21 cellular contexts compared by ENCODE assay signal in the genomic region with DNA sequence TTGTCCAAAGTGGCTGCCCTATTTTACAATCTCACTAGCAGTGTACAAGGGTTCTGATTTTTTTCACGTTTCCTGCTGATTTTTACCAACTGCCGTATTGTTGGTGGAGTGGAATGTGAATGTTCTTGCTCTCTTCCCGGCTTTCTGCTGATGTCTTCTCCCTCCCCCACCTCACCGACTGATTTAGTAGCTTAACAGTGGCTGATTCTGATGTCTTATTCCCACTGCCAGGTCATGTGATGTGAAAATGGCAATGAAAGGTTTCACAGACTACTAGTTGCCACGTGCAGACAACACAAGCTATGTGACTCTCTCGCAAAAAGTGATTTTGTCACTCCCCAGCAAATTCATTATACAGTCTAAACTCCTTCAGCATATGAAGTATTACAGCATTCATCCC.
"Had no signal": no experiment of that assay in that cellular context is flagged by ENCODE, and none has a peak within 500 bp of the region (broad histone marks: within the 10 kb centered on the region; RNA-seq: fewer than 3 reads in every experiment).

No MANE protein-coding gene starts in this region.

- H3K4me3 Mint-ChIP-seq: activated CD4-positive, alpha-beta memory T cell treated with anti-CD3 and anti-CD28 coated beads, Interleukin-2, amount 10 ng/mL, durations not matched to agents 7 days and 5 days; activated CD4-positive, alpha-beta T cell treated with anti-CD3 and anti-CD28 coated beads, Interleukin-2, amount 10 ng/mL, durations not matched to agents 24 days and 14 days; activated naive CD4-positive, alpha-beta T cell treated with anti-CD3 and anti-CD28 coated beads, Interleukin-2, amount 50 U/mL, for 24 hours; endodermal cell; mesothelial cell of epicardium; natural killer cell; stimulated activated naive CD8-positive, alpha-beta T cell treated with anti-CD3 and anti-CD28 coated beads, Interleukin-15, Interleukin-2, amounts not matched to agents 100 ng/mL and 50 ng/mL, for 24 hours; T-helper 17 cell had no signal

- H3K4me1 Mint-ChIP-seq: endodermal cell, mesothelial cell of epicardium had no signal

- DNase-seq: activated CD4-positive, alpha-beta memory T cell treated with anti-CD3 and anti-CD28 coated beads, Interleukin-2, amount 10 ng/mL, durations not matched to agents 7 days and 5 days; activated CD4-positive, alpha-beta T cell treated with anti-CD3 and anti-CD28 coated beads, Interleukin-2, amount 10 ng/mL, durations not matched to agents 24 days and 14 days; activated gamma-delta T cell treated with Interleukin-2 at 50 U/mL for 16 hours; adrenal gland; cerebellar nuclear complex; cortex of kidney; endodermal cell; foreskin fibroblast; kidney glomerular epithelial cell; left lung; natural killer cell; ovary; psoas muscle; right cardiac atrium; stimulated activated CD4-positive, alpha-beta T cell treated with anti-CD3 and anti-CD28 coated beads, Interleukin-1b, Interleukin-23, amount 100 ng/mL, for 48 hours; SW 1271; T-helper 17 cell had no signal

- H3K27me3 Mint-ChIP-seq: activated CD4-positive, alpha-beta memory T cell treated with anti-CD3 and anti-CD28 coated beads, Interleukin-2, amount 10 ng/mL, durations not matched to agents 7 days and 5 days; activated CD4-positive, alpha-beta T cell treated with anti-CD3 and anti-CD28 coated beads, Interleukin-2, amount 10 ng/mL, durations not matched to agents 24 days and 14 days; activated naive CD4-positive, alpha-beta T cell treated with anti-CD3 and anti-CD28 coated beads, Interleukin-2, amount 50 U/mL, for 24 hours; stimulated activated naive CD8-positive, alpha-beta T cell treated with anti-CD3 and anti-CD28 coated beads, Interleukin-15, Interleukin-2, amounts not matched to agents 100 ng/mL and 50 ng/mL, for 24 hours; T-helper 17 cell had no signal

- ATAC-seq: activated CD4-positive, CD25-positive, alpha-beta regulatory T cell treated with anti-CD3 and anti-CD28 coated beads, Interleukin-2, amount 50 U/mL, for 24 hours; left lung; natural killer cell; psoas muscle; right cardiac atrium; T-helper 17 cell had no signal

- H3K27ac Mint-ChIP-seq: activated CD4-positive, alpha-beta memory T cell treated with anti-CD3 and anti-CD28 coated beads, Interleukin-2, amount 10 ng/mL, durations not matched to agents 7 days and 5 days; activated CD4-positive, alpha-beta T cell treated with anti-CD3 and anti-CD28 coated beads, Interleukin-2, amount 10 ng/mL, durations not matched to agents 24 days and 14 days; activated naive CD4-positive, alpha-beta T cell treated with anti-CD3 and anti-CD28 coated beads, Interleukin-2, amount 50 U/mL, for 24 hours; endodermal cell; mesothelial cell of epicardium; stimulated activated naive CD8-positive, alpha-beta T cell treated with anti-CD3 and anti-CD28 coated beads, Interleukin-15, Interleukin-2, amounts not matched to agents 100 ng/mL and 50 ng/mL, for 24 hours; T-helper 17 cell had no signal

- H3K9me3 Mint-ChIP-seq: activated CD4-positive, alpha-beta memory T cell treated with anti-CD3 and anti-CD28 coated beads, Interleukin-2, amount 10 ng/mL, durations not matched to agents 7 days and 5 days; activated CD4-positive, alpha-beta T cell treated with anti-CD3 and anti-CD28 coated beads, Interleukin-2, amount 10 ng/mL, durations not matched to agents 24 days and 14 days; activated naive CD4-positive, alpha-beta T cell treated with anti-CD3 and anti-CD28 coated beads, Interleukin-2, amount 50 U/mL, for 24 hours; endodermal cell; mesothelial cell of epicardium; natural killer cell; stimulated activated naive CD8-positive, alpha-beta T cell treated with anti-CD3 and anti-CD28 coated beads, Interleukin-15, Interleukin-2, amounts not matched to agents 100 ng/mL and 50 ng/mL, for 24 hours had no signal
